33 cellular contexts compared by ENCODE assay signal in the genomic region with DNA sequence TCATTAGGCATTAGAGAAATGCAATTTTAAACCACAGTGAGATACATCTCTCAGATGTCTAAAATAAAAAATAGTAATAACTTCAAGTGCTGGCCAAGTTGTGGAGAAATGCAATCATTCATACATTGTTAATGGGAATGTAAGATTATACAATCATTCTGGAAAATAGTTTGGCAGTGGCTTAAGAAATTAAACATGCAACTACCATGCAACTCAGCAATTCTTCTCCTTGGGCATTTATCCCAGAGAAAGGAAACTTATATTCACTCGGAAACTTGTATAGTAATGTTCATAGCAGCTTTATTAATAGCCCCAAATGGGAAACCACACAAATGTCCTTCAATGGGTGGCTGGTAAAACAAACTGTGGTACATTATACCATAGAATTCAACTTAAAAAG.
"Had no signal": no experiment of that assay in that cellular context is flagged by ENCODE, and none has a peak within 500 bp of the region (broad histone marks: within the 10 kb centered on the region; RNA-seq: fewer than 3 reads in every experiment).

No MANE protein-coding gene starts in this region.

- FAIRE-seq: bronchial epithelial cell had no signal

- H3K27ac ChIP-seq: adrenal gland, ascending aorta, brain microvascular endothelial cell, esophagus squamous epithelium, gastroesophageal sphincter, WERI-Rb-1 had no signal

- H3K4me3 Mint-ChIP-seq: activated B cell treated with CpG ODN at 0.5 μM for 24 hours; activated CD8-positive, alpha-beta T cell treated with anti-CD3 and anti-CD28 coated beads for 36 hours; activated naive CD8-positive, alpha-beta T cell; activated T-cell treated with anti-CD3 and anti-CD28 coated beads, Interleukin-2, amount 50 U/mL, for 4 hours; activated T-helper 17 cell treated with anti-CD3 and anti-CD28 coated beads, Interleukin-2, amount 50 U/mL, for 72 hours; central memory CD8-positive, alpha-beta T cell; effector memory CD8-positive, alpha-beta T cell; T-helper 17 cell; T-helper 2 cell treated with Interferon-gamma antibody and Interleukin-4, amounts not matched to agents 5 μg/mL and 100 μg/mL, for 36 hours had no signal

- H3K27me3 ChIP-seq: adrenal gland, ascending aorta, brain microvascular endothelial cell, gastroesophageal sphincter had no signal

- H3K4me1 ChIP-seq: adrenal gland, ascending aorta, esophagus squamous epithelium had no signal

- H3K9me3 Mint-ChIP-seq: activated B cell treated with CpG ODN at 0.5 μM for 24 hours; activated CD8-positive, alpha-beta T cell treated with anti-CD3 and anti-CD28 coated beads for 36 hours; activated T-cell treated with anti-CD3 and anti-CD28 coated beads, Interleukin-2, amount 50 U/mL, for 4 hours; activated T-helper 17 cell treated with anti-CD3 and anti-CD28 coated beads, Interleukin-2, amount 50 U/mL, for 72 hours; central memory CD8-positive, alpha-beta T cell; T-helper 2 cell treated with Interferon-gamma antibody and Interleukin-4, amounts not matched to agents 5 μg/mL and 100 μg/mL, for 36 hours had no signal

- H3K36me3 ChIP-seq: adrenal gland, ascending aorta, brain microvascular endothelial cell, esophagus squamous epithelium, gastroesophageal sphincter, WERI-Rb-1 had no signal

- H3K4me3 ChIP-seq: adrenal gland, ascending aorta, esophagus squamous epithelium, gastroesophageal sphincter had no signal

- ATAC-seq: activated CD4-positive, CD25-positive, alpha-beta regulatory T cell treated with anti-CD3 and anti-CD28 coated beads, Interleukin-2, amount 50 U/mL, for 24 hours; activated CD8-positive, alpha-beta T cell treated with anti-CD3 and anti-CD28 coated beads for 36 hours; activated T-cell treated with anti-CD3 and anti-CD28 coated beads, Interleukin-2, amount 50 U/mL, for 4 hours; activated T-helper 17 cell treated with anti-CD3 and anti-CD28 coated beads, Interleukin-2, amount 50 U/mL, for 72 hours; effector memory CD8-positive, alpha-beta T cell; gastroesophageal sphincter; T-helper 17 cell had no signal

- H3K36me3 Mint-ChIP-seq: activated naive CD8-positive, alpha-beta T cell had no signal

- H3K4me1 Mint-ChIP-seq: activated B cell treated with CpG ODN at 0.5 μM for 24 hours; activated T-helper 17 cell treated with anti-CD3 and anti-CD28 coated beads, Interleukin-2, amount 50 U/mL, for 72 hours; central memory CD8-positive, alpha-beta T cell; T-helper 17 cell had no signal

- H3K27ac Mint-ChIP-seq: activated B cell treated with CpG ODN at 0.5 μM for 24 hours; activated CD8-positive, alpha-beta T cell treated with anti-CD3 and anti-CD28 coated beads for 36 hours; activated naive CD8-positive, alpha-beta T cell; activated T-helper 17 cell treated with anti-CD3 and anti-CD28 coated beads, Interleukin-2, amount 50 U/mL, for 72 hours; effector memory CD8-positive, alpha-beta T cell; T-helper 17 cell; T-helper 2 cell treated with Interferon-gamma antibody and Interleukin-4, amounts not matched to agents 5 μg/mL and 100 μg/mL, for 36 hours had no signal

- DNase-seq: activated B cell treated with CpG ODN at 0.5 μM for 24 hours; activated CD4-positive, alpha-beta T cell treated with anti-CD3 and anti-CD28 coated beads for 48 hours; activated CD4-positive, alpha-beta T cell treated with anti-CD3 and anti-CD28 coated beads, Interleukin-2, amount 50 U/mL, for 1 hour; activated CD4-positive, alpha-beta T cell treated with anti-CD3 and anti-CD28 coated beads, Interleukin-2, amount 50 U/mL, for 48 hours; activated CD8-positive, alpha-beta memory T cell treated with anti-CD3 and anti-CD28 coated beads for 24 hours; activated CD8-positive, alpha-beta T cell treated with anti-CD3 and anti-CD28 coated beads for 36 hours; activated effector memory CD4-positive, alpha-beta T cell treated with Interleukin-2 at 50 U/mL for 16 hours; activated gamma-delta T cell treated with Interleukin-2 at 50 U/mL for 16 hours; activated naive CD4-positive, alpha-beta T cell treated with anti-CD3 and anti-CD28 coated beads, Interleukin-2, amount 50 U/mL, for 16 hours; activated naive CD4-positive, alpha-beta T cell treated with Interleukin-2 at 50 U/mL for 16 hours; activated T-cell treated with anti-CD3 and anti-CD28 coated beads, Interleukin-2, amount 50 U/mL, for 4 hours; adrenal gland; brain microvascular endothelial cell; cortex of kidney; dermis blood vessel endothelial cell; effector CD4-positive, alpha-beta T cell; effector memory CD8-positive, alpha-beta T cell; esophagus squamous epithelium; foreskin melanocyte; head of caudate nucleus; hippocampal formation; T-helper 1 cell; T-helper 17 cell; T1000; WERI-Rb-1 had no signal

- H3K9me3 ChIP-seq: adrenal gland, ascending aorta, esophagus squamous epithelium, gastroesophageal sphincter had no signal
